In the genomic region with DNA sequence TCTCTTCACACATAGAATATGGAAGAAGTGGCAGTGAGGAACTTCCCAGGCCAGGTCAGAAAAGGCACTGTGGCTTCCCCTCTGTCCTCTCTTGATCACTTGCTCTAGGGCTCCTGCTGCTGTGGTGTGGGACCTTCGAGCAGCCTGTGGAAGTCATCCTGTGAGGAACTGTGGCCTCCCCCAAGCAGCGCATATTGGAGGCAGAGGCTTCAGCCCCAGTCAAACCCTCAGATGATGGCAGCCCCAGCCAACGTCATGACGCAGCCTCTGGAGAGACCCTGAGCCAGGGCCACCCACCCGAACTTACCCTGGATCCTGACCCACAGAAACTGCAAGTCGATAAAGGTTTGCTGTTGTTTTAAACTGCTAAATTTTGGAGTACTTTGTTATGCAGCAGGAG, we compare ENCODE assay signal across 17 cellular contexts.
DNase-seq lines count a peak whose midpoint lies in the region; ATAC-seq and TF ChIP-seq lines count a peak whose summit lies in the region.
"Had no signal": no experiment of that assay in that cellular context is flagged by ENCODE, and none has a peak within 500 bp of the region (broad histone marks: within the 10 kb centered on the region; RNA-seq: fewer than 3 reads in every experiment).

No MANE protein-coding gene starts in this region.

- peaks cover 0 to 22% (median 0%) of the 10 kb centered on the region in 3 donors for H3K27me3 ChIP-seq in sigmoid colon

- TF ChIP-seq POLR2A in sigmoid colon (IDR thresholded peaks at IDR 0.05), result no peak

- intact Hi-C loops in sigmoid colon (cut with DNase I), result no loop called here

- no peak for TF ChIP-seq CTCF in sigmoid colon (IDR thresholded peaks at IDR 0.05)

- 90 to 92% methylated on average over 6 of the region's 6 CpGs for WGBS in sigmoid colon, 2 donors

- no peaks in the 10 kb centered on the region for H3K36me3 ChIP-seq in sigmoid colon

- H3K4me1 ChIP-seq in sigmoid colon, result no peaks in the 10 kb centered on the region

- H3K27ac ChIP-seq in sigmoid colon, result no peak overlapping the region

- no peaks in the 10 kb centered on the region for H3K9me3 ChIP-seq in sigmoid colon

- H3K4me3 ChIP-seq in sigmoid colon, result no peak overlapping the region

- DNase-seq in stimulated activated CD4-positive, alpha-beta T cell treated with anti-CD3 and anti-CD28 coated beads, Interleukin-4, amount 100 ng/mL, for 24 hours, result peak; percentile 0
- no peak for DNase-seq in stimulated activated CD4-positive, alpha-beta T cell treated with anti-CD3 and anti-CD28 coated beads, Interleukin-12 subunit alpha, Interleukin-12 subunit beta, amount 100 ng/mL, for 4 hours
- DNase-seq in ecto neural progenitor cell (ENCODE audit: low spot score) (peak; percentile 18), sigmoid colon (peak; percentile 57), NCI-H1048 (lab: John Stamatoyannopoulos, UW) (no peak)
- DNase-seq: C1 segment of cervical spinal cord, DMS79, KG1, NCI-H1417 treated with DMSO at 0.1 percent for 48 hours, NCI-H187 treated with DMSO at 0.1 percent for 48 hours, NCI-H226, NCI-H524, NCI-H82, OCI-M1, Right ventricle myocardium superior had no signal

- ATAC-seq in GM19351 (IDR thresholded peaks at IDR 0.05; ENCODE audit: unreplicated experiment), result no peak
- no peak for ATAC-seq in HG02623 (IDR thresholded peaks at IDR 0.05; ENCODE audit: unreplicated experiment)

- no peak for TF ChIP-seq EP300 in sigmoid colon (IDR thresholded peaks at IDR 0.05)

Comparison
In these comparisons a context has a peak if more than half of its experiments do, and no peak if none do; other contexts are left out.
1. DNase-seq: peak in stimulated activated CD4-positive, alpha-beta T cell treated with anti-CD3 and anti-CD28 coated beads, Interleukin-4, amount 100 ng/mL, for 24 hours (single experiment), ecto neural progenitor cell (single experiment) and sigmoid colon (single experiment); none in stimulated activated CD4-positive, alpha-beta T cell treated with anti-CD3 and anti-CD28 coated beads, Interleukin-12 subunit alpha, Interleukin-12 subunit beta, amount 100 ng/mL, for 4 hours (single experiment) and NCI-H1048 (single experiment).